Comparison of ENCODE assay signal across 29 cellular contexts in genomic region chr9:35935261-35935660, GRCh38. TPM values are rescaled to one million over a fixed set of nuclear protein-coding genes. Genes with fewer than 3 reads are reported as not detected.
"Had no signal": no experiment of that assay in that cellular context is flagged by ENCODE, and none has a peak within 500 bp of the region (broad histone marks: within the 10 kb centered on the region; RNA-seq: fewer than 3 reads in every experiment).

No MANE protein-coding gene starts in this region.

- H3K27ac Mint-ChIP-seq: activated B cell treated with CpG ODN at 0.5 μM for 24 hours; activated CD4-positive, alpha-beta memory T cell treated with anti-CD3 and anti-CD28 coated beads, Interleukin-2, amount 10 ng/mL, durations not matched to agents 7 days and 5 days; activated CD8-positive, alpha-beta memory T cell treated with anti-CD3 and anti-CD28 coated beads, Interleukin-2, amount 10 ng/mL, durations not matched to agents 7 days and 5 days; activated naive CD8-positive, alpha-beta T cell treated with anti-CD3 and anti-CD28 coated beads, Interleukin-2, amount 10 ng/mL, durations not matched to agents 7 days and 5 days; activated T-helper 17 cell treated with anti-CD3 and anti-CD28 coated beads, Interleukin-2, amount 50 U/mL, for 72 hours; endodermal cell; memory B cell; naive B cell; neural progenitor cell had no signal

- H3K9me3 Mint-ChIP-seq: activated T-helper 17 cell treated with anti-CD3 and anti-CD28 coated beads, Interleukin-2, amount 50 U/mL, for 72 hours; endodermal cell; neural progenitor cell had no signal

- H3K27me3 ChIP-seq: gastrocnemius medialis, ovary, transverse colon, vagina had no signal

- H3K4me3 Mint-ChIP-seq: activated B cell treated with CpG ODN at 0.5 μM for 24 hours; activated CD4-positive, alpha-beta memory T cell treated with anti-CD3 and anti-CD28 coated beads, Interleukin-2, amount 10 ng/mL, durations not matched to agents 7 days and 5 days; activated CD8-positive, alpha-beta memory T cell treated with anti-CD3 and anti-CD28 coated beads, Interleukin-2, amount 10 ng/mL, durations not matched to agents 7 days and 5 days; activated naive CD8-positive, alpha-beta T cell treated with anti-CD3 and anti-CD28 coated beads, Interleukin-2, amount 10 ng/mL, durations not matched to agents 7 days and 5 days; activated T-helper 17 cell treated with anti-CD3 and anti-CD28 coated beads, Interleukin-2, amount 50 U/mL, for 72 hours; endodermal cell; memory B cell; naive B cell; neural progenitor cell had no signal

- ATAC-seq: activated CD8-positive, alpha-beta memory T cell treated with anti-CD3 and anti-CD28 coated beads, Interleukin-2, amount 10 ng/mL, durations not matched to agents 7 days and 5 days; activated T-helper 17 cell treated with anti-CD3 and anti-CD28 coated beads, Interleukin-2, amount 50 U/mL, for 72 hours; gastrocnemius medialis; left ventricle myocardium superior; mucosa of descending colon; psoas muscle; stimulated activated naive CD8-positive, alpha-beta T cell treated with anti-CD3 and anti-CD28 coated beads, Interleukin-15, Interleukin-2, amounts not matched to agents 100 U/mL and 50 U/mL, for 24 hours had no signal

- H3K36me3 ChIP-seq: cardiac muscle cell, gastrocnemius medialis, neural progenitor cell, ovary, transverse colon, vagina had no signal

- H3K9ac ChIP-seq: neural progenitor cell had no signal

- H3K4me2 ChIP-seq: neural progenitor cell had no signal

- H3K27ac ChIP-seq: cardiac muscle cell, gastrocnemius medialis, neural progenitor cell, ovary, psoas muscle, skin epidermis, transverse colon, vagina had no signal

- H3K36me3 Mint-ChIP-seq: memory B cell, naive B cell had no signal

- H3K9me3 ChIP-seq: gastrocnemius medialis, mucosa of descending colon, ovary, psoas muscle, transverse colon, vagina had no signal

- DNase-seq: activated B cell treated with CpG ODN at 0.5 μM for 24 hours; activated CD4-positive, alpha-beta memory T cell treated with anti-CD3 and anti-CD28 coated beads, Interleukin-2, amount 10 ng/mL, durations not matched to agents 7 days and 5 days; activated CD4-positive, alpha-beta T cell treated with anti-CD3 and anti-CD28 coated beads for 48 hours; activated CD8-positive, alpha-beta memory T cell treated with anti-CD3 and anti-CD28 coated beads, Interleukin-2, amount 10 ng/mL, durations not matched to agents 7 days and 5 days; activated naive CD4-positive, alpha-beta T cell; activated naive CD8-positive, alpha-beta T cell treated with anti-CD3 and anti-CD28 coated beads, Interleukin-2, amount 10 ng/mL, durations not matched to agents 7 days and 5 days; activated T-cell treated with anti-CD3 and anti-CD28 coated beads, Interleukin-2, amount 50 U/mL, for 1 hour; anterior cingulate cortex; endodermal cell; gastrocnemius medialis; head of caudate nucleus; left ventricle myocardium superior; mucosa of descending colon; naive B cell; ovary; psoas muscle; right cardiac atrium; stimulated activated naive CD8-positive, alpha-beta T cell treated with anti-CD3 and anti-CD28 coated beads, Interleukin-15, Interleukin-2, amounts not matched to agents 100 U/mL and 50 U/mL, for 24 hours; substantia nigra; transverse colon had no signal

- H3K27me3 Mint-ChIP-seq: activated CD4-positive, alpha-beta memory T cell treated with anti-CD3 and anti-CD28 coated beads, Interleukin-2, amount 10 ng/mL, durations not matched to agents 7 days and 5 days; activated CD8-positive, alpha-beta memory T cell treated with anti-CD3 and anti-CD28 coated beads, Interleukin-2, amount 10 ng/mL, durations not matched to agents 7 days and 5 days; activated naive CD8-positive, alpha-beta T cell treated with anti-CD3 and anti-CD28 coated beads, Interleukin-2, amount 10 ng/mL, durations not matched to agents 7 days and 5 days; activated T-helper 17 cell treated with anti-CD3 and anti-CD28 coated beads, Interleukin-2, amount 50 U/mL, for 72 hours had no signal

- H3K4me1 ChIP-seq: gastrocnemius medialis, neural progenitor cell, psoas muscle, vagina had no signal

- H3K4me1 Mint-ChIP-seq: endodermal cell, neural progenitor cell had no signal

- H2AFZ ChIP-seq: neural progenitor cell had no signal

- H3K4me3 ChIP-seq: cardiac muscle cell, gastrocnemius medialis, mucosa of descending colon, neural progenitor cell, ovary, psoas muscle, skin epidermis, transverse colon, vagina had no signal

RNA-seq across cellular contexts. Expression of gene OR2S2, which starts 22.7 kb away (rescaled TPM):
- total RNA-seq: activated B cell treated with CpG ODN at 0.5 μM for 24 hours; activated CD4-positive, alpha-beta memory T cell treated with anti-CD3 and anti-CD28 coated beads, Interleukin-2, amount 10 ng/mL, durations not matched to agents 7 days and 5 days; activated CD8-positive, alpha-beta memory T cell treated with anti-CD3 and anti-CD28 coated beads, Interleukin-2, amount 10 ng/mL, durations not matched to agents 7 days and 5 days; activated naive CD8-positive, alpha-beta T cell treated with anti-CD3 and anti-CD28 coated beads, Interleukin-2, amount 10 ng/mL, durations not matched to agents 7 days and 5 days; activated T-helper 17 cell treated with anti-CD3 and anti-CD28 coated beads, Interleukin-2, amount 50 U/mL, for 72 hours; cardiac muscle cell; dermis microvascular lymphatic vessel endothelial cell; endodermal cell; epithelial cell of proximal tubule; gastrocnemius medialis; kidney epithelial cell; left ventricle myocardium superior; mucosa of descending colon; ovary; psoas muscle; right cardiac atrium; transverse colon; vagina had no signal
- polyA plus RNA-seq: cardiac muscle cell, ovary, psoas muscle, right cardiac atrium had no signal

RNA-seq across cellular contexts. Expression of gene SPAAR, which starts 26.0 kb away (rescaled TPM):
- total RNA-seq: activated B cell treated with CpG ODN at 0.5 μM for 24 hours; activated CD4-positive, alpha-beta memory T cell treated with anti-CD3 and anti-CD28 coated beads, Interleukin-2, amount 10 ng/mL, durations not matched to agents 7 days and 5 days; activated CD8-positive, alpha-beta memory T cell treated with anti-CD3 and anti-CD28 coated beads, Interleukin-2, amount 10 ng/mL, durations not matched to agents 7 days and 5 days; activated naive CD8-positive, alpha-beta T cell treated with anti-CD3 and anti-CD28 coated beads, Interleukin-2, amount 10 ng/mL, durations not matched to agents 7 days and 5 days; activated T-helper 17 cell treated with anti-CD3 and anti-CD28 coated beads, Interleukin-2, amount 50 U/mL, for 72 hours; kidney epithelial cell had no signal

RNA-seq across cellular contexts. Expression of gene HRCT1, which starts 29.3 kb away (rescaled TPM):
- total RNA-seq: activated B cell treated with CpG ODN at 0.5 μM for 24 hours; activated CD4-positive, alpha-beta memory T cell treated with anti-CD3 and anti-CD28 coated beads, Interleukin-2, amount 10 ng/mL, durations not matched to agents 7 days and 5 days; activated CD8-positive, alpha-beta memory T cell treated with anti-CD3 and anti-CD28 coated beads, Interleukin-2, amount 10 ng/mL, durations not matched to agents 7 days and 5 days; activated naive CD8-positive, alpha-beta T cell treated with anti-CD3 and anti-CD28 coated beads, Interleukin-2, amount 10 ng/mL, durations not matched to agents 7 days and 5 days; activated T-helper 17 cell treated with anti-CD3 and anti-CD28 coated beads, Interleukin-2, amount 50 U/mL, for 72 hours; cardiac muscle cell; endodermal cell; epithelial cell of proximal tubule had no signal
- polyA plus RNA-seq: cardiac muscle cell had no signal
